17 cellular contexts compared by ENCODE assay signal in genomic region chr2:14363137-14363536, GRCh38.
DNase-seq lines count a peak whose midpoint lies in the region; ATAC-seq lines count a peak whose summit lies in the region.
"Had no signal": no experiment of that assay in that cellular context is flagged by ENCODE, and none has a peak within 500 bp of the region (broad histone marks: within the 10 kb centered on the region; RNA-seq: fewer than 3 reads in every experiment).

No MANE protein-coding gene starts in this region.

- ATAC-seq in GM18873 (IDR thresholded peaks at IDR 0.05; ENCODE audit: low FRiP score, unreplicated experiment) (peak; percentile 85), GM21619 (IDR thresholded peaks at IDR 0.05; ENCODE audit: unreplicated experiment) (peak; percentile 75), HG03354 (IDR thresholded peaks at IDR 0.05; ENCODE audit: poor library complexity, severe bottlenecking, unreplicated experiment) (peak; percentile 80), HG02610 (IDR thresholded peaks at IDR 0.05; ENCODE audit: unreplicated experiment) (no peak), GM21529 (IDR thresholded peaks at IDR 0.05; ENCODE audit: unreplicated experiment) (no peak), HG03442 (IDR thresholded peaks at IDR 0.05; ENCODE audit: unreplicated experiment) (no peak)
- ATAC-seq: K562, SK-N-SH treated with all-trans-retinoic acid at 6 μM for 48 hours, T-cell had no signal

- DNase-seq in activated T-cell treated with anti-CD3 and anti-CD28 coated beads, Interleukin-2, amount 50 U/mL, for 48 hours, result no peak
- DNase-seq: DMS79 treated with DMSO at 0.1 percent for 48 hours, NCI-H1105 treated with DMSO at 0.1 percent for 48 hours, NCI-H1694, NCI-H2227 treated with DMSO at 0.1 percent for 48 hours, NCI-H510A treated with DMSO at 0.1 percent for 48 hours, PC-9, SIG-M5, T-cell had no signal

Comparison
In these comparisons a context has a peak if more than half of its experiments do, and no peak if none do; other contexts are left out.
1. ATAC-seq: peak in GM18873 (single experiment), GM21619 (single experiment) and HG03354 (single experiment); none in HG02610 (single experiment), GM21529 (single experiment) and HG03442 (single experiment).